ENCODE assay signal across 17 cellular contexts in genomic region chr4:1959104-1959384, GRCh38.
"Had no signal": no experiment of that assay in that cellular context is flagged by ENCODE, and none has a peak within 500 bp of the region (broad histone marks: within the 10 kb centered on the region; RNA-seq: fewer than 3 reads in every experiment).

No MANE protein-coding gene starts in this region.

- H3K27me3 ChIP-seq: pancreas, stomach, testis had no signal

- H3K27ac ChIP-seq: epithelial cell of prostate, lower lobe of right lung, pancreas, stomach, testis had no signal

- H3K9me3 ChIP-seq: lower lobe of right lung, pancreas, stomach, testis had no signal

- ATAC-seq: activated T-helper 17 cell treated with anti-CD3 and anti-CD28 coated beads, Interleukin-2, amount 50 U/mL, for 72 hours; pancreas had no signal

- H3K4me3 ChIP-seq: lower lobe of right lung, pancreas, stomach, testis had no signal

- DNase-seq: activated CD4-positive, alpha-beta T cell treated with anti-CD3 and anti-CD28 coated beads, Interleukin-2, amount 50 U/mL, for 4 hours; activated naive CD4-positive, alpha-beta T cell treated with Interleukin-2 at 50 U/mL for 16 hours; central memory CD4-positive, alpha-beta T cell; cortex of kidney; effector CD4-positive, alpha-beta T cell; immature natural killer cell; left cardiac atrium; midbrain; pancreas; stimulated activated CD4-positive, alpha-beta T cell treated with anti-CD3 and anti-CD28 coated beads, Interleukin-12 subunit alpha, Interleukin-12 subunit beta, amount 100 ng/mL, for 4 hours; stimulated activated CD4-positive, alpha-beta T cell treated with anti-CD3 and anti-CD28 coated beads, Interleukin-2, amount 100 ng/mL, for 24 hours; stomach; T-helper 2 cell; testis had no signal

- H3K4me1 ChIP-seq: lower lobe of right lung, stomach had no signal
